8 cellular contexts compared by ENCODE assay signal in the genomic region with DNA sequence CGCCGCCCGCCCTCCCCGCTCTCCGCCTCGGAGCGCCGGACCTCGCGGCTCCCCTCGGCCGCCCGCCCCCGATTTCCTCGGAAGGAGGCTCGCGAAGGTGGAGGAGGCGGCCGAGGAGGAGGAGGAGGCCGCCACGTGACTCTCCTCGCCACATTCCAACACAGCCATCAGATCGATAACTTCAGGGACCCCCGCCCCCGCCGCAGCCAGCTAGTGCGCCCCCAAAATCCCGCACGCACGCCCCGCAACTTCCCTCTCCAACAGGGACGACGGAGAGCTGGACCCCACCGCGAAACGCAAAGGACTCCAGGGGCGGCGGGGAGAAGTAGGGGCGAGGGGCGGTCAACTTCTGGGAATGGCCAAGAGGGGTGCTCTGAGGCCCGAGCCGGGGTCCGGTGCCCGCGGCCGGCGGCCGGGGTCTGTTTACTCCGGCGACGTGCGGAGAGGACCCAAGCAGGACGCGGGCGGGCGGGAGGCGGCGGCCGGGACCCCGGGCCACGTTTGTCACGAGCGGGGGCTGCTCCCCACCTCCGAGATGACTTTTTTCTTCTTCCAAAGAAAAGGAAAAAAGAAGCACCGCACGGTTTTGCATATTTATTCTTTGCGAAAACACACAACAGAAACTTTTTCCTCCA. TPM values are rescaled to one million over a fixed set of nuclear protein-coding genes. Genes with fewer than 3 reads are reported as not detected.
DNase-seq lines count a peak whose midpoint lies in the region; ATAC-seq and TF ChIP-seq lines count a peak whose summit lies in the region.

No MANE protein-coding gene starts in this region.

- H3K27ac ChIP-seq in heart right ventricle (peak overlapping the region; percentile 91 to 97 (median 94)), prostate gland (peak overlapping the region; percentile 50 to 58)

- H3K4me1 Mint-ChIP-seq in activated CD4-positive, alpha-beta memory T cell treated with anti-CD3 and anti-CD28 coated beads, Interleukin-2, amount 10 ng/mL, durations not matched to agents 7 days and 5 days, result peaks cover 15% of the 10 kb centered on the region

- TF ChIP-seq CTCF in heart right ventricle (IDR thresholded peaks at IDR 0.05) (no peak), prostate gland (IDR thresholded peaks at IDR 0.05) (no peak)

- peak overlapping the region; percentile 62 for H3K4me3 Mint-ChIP-seq in activated CD4-positive, alpha-beta memory T cell treated with anti-CD3 and anti-CD28 coated beads, Interleukin-2, amount 10 ng/mL, durations not matched to agents 7 days and 5 days

- H3K4me1 ChIP-seq in heart right ventricle (peaks cover 3 to 48% (median 26%) of the 10 kb centered on the region in 9 donors), prostate gland (replicated peaks) (no peaks in the 10 kb centered on the region)

- H3K4me3 ChIP-seq in heart right ventricle (peak overlapping the region; percentile 68 to 91 (median 79)), prostate gland (peak overlapping the region; percentile 43 to 55)

- DNase-seq in HEK293T (ENCODE audit: extremely low spot score) (no peak), heart right ventricle (peak; percentile 21 to 38), prostate gland (ENCODE audit: low spot score) (no peak), H4 (ENCODE audit: low spot score) (no peak), NCI-H510A treated with DMSO at 0.1 percent for 48 hours (lab: John Stamatoyannopoulos, UW) (no peak), kidney tubule cell (ENCODE audit: low spot score) (no peak)
- DNase-seq in activated CD4-positive, alpha-beta memory T cell treated with anti-CD3 and anti-CD28 coated beads, Interleukin-2, amount 10 ng/mL, durations not matched to agents 7 days and 5 days, result no peak

- POLR2A ChIA-PET in HEK293T (lab: Yijun Ruan, JAX), result interaction anchor here (1.2 to 1.4 kb wide), 3 partner anchors 8 to 147 kb away, joined by 3 read pairs; no protein-coding TSS in a partner anchor
- POLR2A ChIA-PET in activated CD4-positive, alpha-beta memory T cell treated with anti-CD3 and anti-CD28 coated beads, Interleukin-2, amount 10 ng/mL, durations not matched to agents 7 days and 5 days (lab: Charles Lee), result no interaction called here

- peaks cover 6% of the 10 kb centered on the region for H3K36me3 Mint-ChIP-seq in activated CD4-positive, alpha-beta memory T cell treated with anti-CD3 and anti-CD28 coated beads, Interleukin-2, amount 10 ng/mL, durations not matched to agents 7 days and 5 days (ENCODE audit: low read depth)

- no peak for TF ChIP-seq POLR2A in prostate gland (IDR thresholded peaks at IDR 0.05)

- H3K9me3 Mint-ChIP-seq in activated CD4-positive, alpha-beta memory T cell treated with anti-CD3 and anti-CD28 coated beads, Interleukin-2, amount 10 ng/mL, durations not matched to agents 7 days and 5 days, result no peaks in the 10 kb centered on the region

- peak in 7 of 8 donors; percentile 9 to 29 (median 20) for ATAC-seq in heart right ventricle
- ATAC-seq in GM21717 (IDR thresholded peaks at IDR 0.05; ENCODE audit: unreplicated experiment), result no peak

- H3K27me3 ChIP-seq in heart right ventricle, result peaks cover 0 to 74% (median 0%) of the 10 kb centered on the region in 7 donors
- no peaks in the 10 kb centered on the region for H3K27me3 ChIP-seq in prostate gland (replicated peaks; ENCODE audit: insufficient read depth)

- peaks cover 72% of the 10 kb centered on the region for H3K27me3 Mint-ChIP-seq in activated CD4-positive, alpha-beta memory T cell treated with anti-CD3 and anti-CD28 coated beads, Interleukin-2, amount 10 ng/mL, durations not matched to agents 7 days and 5 days

- no peaks in the 10 kb centered on the region for H3K9me3 ChIP-seq in heart right ventricle
- no peaks in the 10 kb centered on the region for H3K9me3 ChIP-seq in prostate gland

- H3K27ac Mint-ChIP-seq in activated CD4-positive, alpha-beta memory T cell treated with anti-CD3 and anti-CD28 coated beads, Interleukin-2, amount 10 ng/mL, durations not matched to agents 7 days and 5 days, result no peak overlapping the region

- 0% methylated on average over 63 to 67 of the region's 67 CpGs for WGBS in heart right ventricle, 2 donors
- under 1% methylated on average over 54 of the region's 67 CpGs for WGBS in prostate gland

- H3K36me3 ChIP-seq in heart right ventricle, result no peaks in the 10 kb centered on the region
- no peaks in the 10 kb centered on the region for H3K36me3 ChIP-seq in prostate gland

- CTCF ChIA-PET in HEK293T (lab: Yijun Ruan, JAX), result no interaction called here
- CTCF ChIA-PET in activated CD4-positive, alpha-beta memory T cell treated with anti-CD3 and anti-CD28 coated beads, Interleukin-2, amount 10 ng/mL, durations not matched to agents 7 days and 5 days (lab: Charles Lee), result no interaction called here

- intact Hi-C loops in heart right ventricle (cut with DNase I), result loop anchor here in 7 of 10 donors (2.0 to 10.0 kb wide), 22 partner anchors 38 to 955 kb away; partner anchors contain the start of gene OSBPL1A (in 1 of the 7)
- intact Hi-C loops in prostate gland (cut with DNase I), result loop anchor here (5.0 to 10.0 kb wide), 3 partner anchors 65 to 473 kb away; no protein-coding TSS in a partner anchor

TF ChIP-seq in HEK293T, 16 proteins besides CTCF, POLR2A, EP300 and RAD21:
- peak; percentile 57 for TF ChIP-seq L3MBTL2 (conservative IDR thresholded peaks at IDR 0.05)
- TF ChIP-seq CTBP1 (IDR thresholded peaks at IDR 0.05; ENCODE audit: borderline replicate concordance), result no peak

RNA-seq across cellular contexts. Expression of gene ZNF521, which starts 1.9 kb away (rescaled TPM):
- total RNA-seq in activated CD4-positive, alpha-beta memory T cell treated with anti-CD3 and anti-CD28 coated beads, Interleukin-2, amount 10 ng/mL, durations not matched to agents 7 days and 5 days, result not detected
- total RNA-seq in heart right ventricle, result 10 to 100 TPM; 10.5 to 26.4 (median 15.9) TPM
- 1 to 10 TPM; 3.3 to 4.9 TPM for polyA plus RNA-seq in heart right ventricle
- 10 to 100 TPM; 12.7 to 41.5 TPM for total RNA-seq in prostate gland
- total RNA-seq in H4 (2014; rRNA removed; shearing (Covaris generic)), result 6.8 and 8.2 TPM in 2 replicates

Comparison
In these comparisons a context has a peak if more than half of its experiments do, and no peak if none do; other contexts are left out.
1. DNase-seq: peak in heart right ventricle (2 of 2); none in HEK293T (single experiment), activated CD4-positive, alpha-beta memory T cell treated with anti-CD3 and anti-CD28 coated beads, Interleukin-2, amount 10 ng/mL, durations not matched to agents 7 days and 5 days (single experiment), prostate gland (single experiment), H4 (single experiment), NCI-H510A treated with DMSO at 0.1 percent for 48 hours (single experiment) and kidney tubule cell (single experiment).